1 cellular context compared by ENCODE assay signal in the genomic region with DNA sequence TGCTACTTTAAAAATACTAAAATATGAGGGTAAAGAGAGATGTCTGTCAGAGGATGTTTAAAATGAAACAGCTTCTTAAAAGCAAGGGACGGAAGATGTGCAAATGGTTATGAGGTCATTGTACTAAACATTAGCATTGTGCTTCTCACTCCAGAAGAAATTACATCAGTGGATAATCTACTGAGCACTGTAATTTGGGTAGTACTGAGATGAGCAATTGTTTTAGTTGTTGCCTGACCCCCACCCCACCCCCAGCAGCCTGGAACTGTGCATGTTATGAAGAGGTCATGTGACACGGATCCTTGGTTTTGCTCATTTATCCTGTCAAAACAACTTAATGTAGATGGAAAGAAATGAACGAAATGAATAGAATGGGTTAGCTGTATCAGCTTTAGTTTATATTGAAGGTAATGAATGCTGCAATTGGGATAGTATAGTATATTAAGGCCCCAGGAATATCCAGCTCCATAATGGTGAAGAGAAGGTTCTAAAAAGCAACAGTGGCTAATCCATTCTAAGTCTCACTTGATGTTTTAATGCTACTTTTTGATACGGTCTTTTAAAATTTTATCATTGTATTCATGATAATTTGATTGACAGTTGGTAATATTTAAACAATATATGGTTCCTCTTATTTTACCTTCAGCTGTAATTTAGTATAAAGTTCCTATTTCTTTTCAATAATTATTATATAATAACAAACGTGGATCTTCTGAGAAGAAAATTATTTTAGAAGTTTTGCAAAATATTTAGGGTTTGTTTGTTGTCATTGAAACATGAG.
A peak's percentile ranks its signal among the peaks of the same experiment; 100 is the strongest.
TF ChIP-seq lines count a peak whose summit lies in the region.

No MANE protein-coding gene starts in this region.

TF ChIP-seq in GM12878, 131 proteins besides CTCF, POLR2A, EP300 and RAD21 (continued from another document and continues in another):
- TF ChIP-seq, protein P1, sequence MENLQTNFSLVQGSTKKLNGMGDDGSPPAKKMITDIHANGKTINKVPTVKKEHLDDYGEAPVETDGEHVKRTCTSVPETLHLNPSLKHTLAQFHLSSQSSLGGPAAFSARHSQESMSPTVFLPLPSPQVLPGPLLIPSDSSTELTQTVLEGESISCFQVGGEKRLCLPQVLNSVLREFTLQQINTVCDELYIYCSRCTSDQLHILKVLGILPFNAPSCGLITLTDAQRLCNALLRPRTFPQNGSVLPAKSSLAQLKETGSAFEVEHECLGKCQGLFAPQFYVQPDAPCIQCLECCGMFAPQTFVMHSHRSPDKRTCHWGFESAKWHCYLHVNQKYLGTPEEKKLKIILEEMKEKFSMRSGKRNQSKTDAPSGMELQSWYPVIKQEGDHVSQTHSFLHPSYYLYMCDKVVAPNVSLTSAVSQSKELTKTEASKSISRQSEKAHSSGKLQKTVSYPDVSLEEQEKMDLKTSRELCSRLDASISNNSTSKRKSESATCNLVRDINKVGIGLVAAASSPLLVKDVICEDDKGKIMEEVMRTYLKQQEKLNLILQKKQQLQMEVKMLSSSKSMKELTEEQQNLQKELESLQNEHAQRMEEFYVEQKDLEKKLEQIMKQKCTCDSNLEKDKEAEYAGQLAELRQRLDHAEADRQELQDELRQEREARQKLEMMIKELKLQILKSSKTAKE (IDR thresholded peaks at IDR 0.05; ENCODE audit: low read depth, poor library complexity, severe bottlenecking), result peak; percentile 72
- TF ChIP-seq KLF5 (IDR thresholded peaks at IDR 0.05; ENCODE audit: partially characterized antibody), result no peak
- no peak for TF ChIP-seq SUZ12 (IDR thresholded peaks at IDR 0.05; ENCODE audit: unreplicated experiment)
- no peak for TF ChIP-seq ZNF274 (IDR thresholded peaks at IDR 0.05; ENCODE audit: insufficient read depth, insufficient read length)
- no peak for TF ChIP-seq MYC (IDR thresholded peaks at IDR 0.05; ENCODE audit: insufficient read depth, insufficient read length, insufficient replicate concordance, low read length, severe bottlenecking)
- no peak for TF ChIP-seq EZH2 (IDR thresholded peaks at IDR 0.05; ENCODE audit: borderline replicate concordance, control insufficient read depth, low read depth, low read length)
- TF ChIP-seq, protein P2, sequence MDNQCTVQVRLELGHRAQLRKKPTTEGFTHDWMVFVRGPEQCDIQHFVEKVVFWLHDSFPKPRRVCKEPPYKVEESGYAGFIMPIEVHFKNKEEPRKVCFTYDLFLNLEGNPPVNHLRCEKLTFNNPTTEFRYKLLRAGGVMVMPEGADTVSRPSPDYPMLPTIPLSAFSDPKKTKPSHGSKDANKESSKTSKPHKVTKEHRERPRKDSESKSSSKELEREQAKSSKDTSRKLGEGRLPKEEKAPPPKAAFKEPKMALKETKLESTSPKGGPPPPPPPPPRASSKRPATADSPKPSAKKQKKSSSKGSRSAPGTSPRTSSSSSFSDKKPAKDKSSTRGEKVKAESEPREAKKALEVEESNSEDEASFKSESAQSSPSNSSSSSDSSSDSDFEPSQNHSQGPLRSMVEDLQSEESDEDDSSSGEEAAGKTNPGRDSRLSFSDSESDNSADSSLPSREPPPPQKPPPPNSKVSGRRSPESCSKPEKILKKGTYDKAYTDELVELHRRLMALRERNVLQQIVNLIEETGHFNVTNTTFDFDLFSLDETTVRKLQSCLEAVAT (IDR thresholded peaks at IDR 0.05), result no peak
- no peak for TF ChIP-seq NFXL1 (IDR thresholded peaks at IDR 0.05; ENCODE audit: borderline replicate concordance)
- no peak for TF ChIP-seq GATAD2B (conservative IDR thresholded peaks at IDR 0.05; ENCODE audit: low read depth)
- TF ChIP-seq SP1 (IDR thresholded peaks at IDR 0.05; ENCODE audit: low read depth, low read length), result no peak
- no peak for TF ChIP-seq STAT1 (conservative IDR thresholded peaks at IDR 0.05)
- no peak for TF ChIP-seq POLR2AphosphoS2 (IDR thresholded peaks at IDR 0.05; ENCODE audit: low read depth, low read length)
- TF ChIP-seq SMAD1 (IDR thresholded peaks at IDR 0.05; ENCODE audit: low read depth, partially characterized antibody), result no peak
- TF ChIP-seq FOS (IDR thresholded peaks at IDR 0.05; ENCODE audit: borderline replicate concordance, extremely low read depth, insufficient read length), result no peak
- TF ChIP-seq ATF7 (IDR thresholded peaks at IDR 0.05; ENCODE audit: low read depth), result peak; percentile 90
- TF ChIP-seq ZSCAN29 (IDR thresholded peaks at IDR 0.05), result no peak
- TF ChIP-seq, protein P3, sequence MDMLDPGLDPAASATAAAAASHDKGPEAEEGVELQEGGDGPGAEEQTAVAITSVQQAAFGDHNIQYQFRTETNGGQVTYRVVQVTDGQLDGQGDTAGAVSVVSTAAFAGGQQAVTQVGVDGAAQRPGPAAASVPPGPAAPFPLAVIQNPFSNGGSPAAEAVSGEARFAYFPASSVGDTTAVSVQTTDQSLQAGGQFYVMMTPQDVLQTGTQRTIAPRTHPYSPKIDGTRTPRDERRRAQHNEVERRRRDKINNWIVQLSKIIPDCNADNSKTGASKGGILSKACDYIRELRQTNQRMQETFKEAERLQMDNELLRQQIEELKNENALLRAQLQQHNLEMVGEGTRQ (IDR thresholded peaks at IDR 0.05; ENCODE audit: borderline replicate concordance, low read depth, low read length), result no peak; the same call in 1 of the 2 replicates
- TF ChIP-seq, protein P4, sequence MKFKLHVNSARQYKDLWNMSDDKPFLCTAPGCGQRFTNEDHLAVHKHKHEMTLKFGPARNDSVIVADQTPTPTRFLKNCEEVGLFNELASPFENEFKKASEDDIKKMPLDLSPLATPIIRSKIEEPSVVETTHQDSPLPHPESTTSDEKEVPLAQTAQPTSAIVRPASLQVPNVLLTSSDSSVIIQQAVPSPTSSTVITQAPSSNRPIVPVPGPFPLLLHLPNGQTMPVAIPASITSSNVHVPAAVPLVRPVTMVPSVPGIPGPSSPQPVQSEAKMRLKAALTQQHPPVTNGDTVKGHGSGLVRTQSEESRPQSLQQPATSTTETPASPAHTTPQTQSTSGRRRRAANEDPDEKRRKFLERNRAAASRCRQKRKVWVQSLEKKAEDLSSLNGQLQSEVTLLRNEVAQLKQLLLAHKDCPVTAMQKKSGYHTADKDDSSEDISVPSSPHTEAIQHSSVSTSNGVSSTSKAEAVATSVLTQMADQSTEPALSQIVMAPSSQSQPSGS (IDR thresholded peaks at IDR 0.05; ENCODE audit: low read length), result peak; percentile 99
- no peak for TF ChIP-seq BMI1 (IDR thresholded peaks at IDR 0.05; ENCODE audit: borderline replicate concordance)
- TF ChIP-seq TCF7 (IDR thresholded peaks at IDR 0.05; ENCODE audit: borderline replicate concordance), result peak; percentile 61; the same call in 1 of the 2 replicates
- no peak for TF ChIP-seq ZNF207 (IDR thresholded peaks at IDR 0.05; ENCODE audit: borderline replicate concordance)
- no peak for TF ChIP-seq RB1 (IDR thresholded peaks at IDR 0.05; ENCODE audit: borderline replicate concordance)
- TF ChIP-seq, protein P5, sequence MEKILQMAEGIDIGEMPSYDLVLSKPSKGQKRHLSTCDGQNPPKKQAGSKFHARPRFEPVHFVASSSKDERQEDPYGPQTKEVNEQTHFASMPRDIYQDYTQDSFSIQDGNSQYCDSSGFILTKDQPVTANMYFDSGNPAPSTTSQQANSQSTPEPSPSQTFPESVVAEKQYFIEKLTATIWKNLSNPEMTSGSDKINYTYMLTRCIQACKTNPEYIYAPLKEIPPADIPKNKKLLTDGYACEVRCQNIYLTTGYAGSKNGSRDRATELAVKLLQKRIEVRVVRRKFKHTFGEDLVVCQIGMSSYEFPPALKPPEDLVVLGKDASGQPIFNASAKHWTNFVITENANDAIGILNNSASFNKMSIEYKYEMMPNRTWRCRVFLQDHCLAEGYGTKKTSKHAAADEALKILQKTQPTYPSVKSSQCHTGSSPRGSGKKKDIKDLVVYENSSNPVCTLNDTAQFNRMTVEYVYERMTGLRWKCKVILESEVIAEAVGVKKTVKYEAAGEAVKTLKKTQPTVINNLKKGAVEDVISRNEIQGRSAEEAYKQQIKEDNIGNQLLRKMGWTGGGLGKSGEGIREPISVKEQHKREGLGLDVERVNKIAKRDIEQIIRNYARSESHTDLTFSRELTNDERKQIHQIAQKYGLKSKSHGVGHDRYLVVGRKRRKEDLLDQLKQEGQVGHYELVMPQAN (conservative IDR thresholded peaks at IDR 0.05), result no peak
- no peak for TF ChIP-seq WRNIP1 (IDR thresholded peaks at IDR 0.05; ENCODE audit: borderline replicate concordance, low read depth, low read length)
- TF ChIP-seq ZBED1 (IDR thresholded peaks at IDR 0.05; ENCODE audit: borderline replicate concordance), result peak; percentile 71
- TF ChIP-seq HDAC2 (IDR thresholded peaks at IDR 0.05), result no peak
- TF ChIP-seq, protein P6, sequence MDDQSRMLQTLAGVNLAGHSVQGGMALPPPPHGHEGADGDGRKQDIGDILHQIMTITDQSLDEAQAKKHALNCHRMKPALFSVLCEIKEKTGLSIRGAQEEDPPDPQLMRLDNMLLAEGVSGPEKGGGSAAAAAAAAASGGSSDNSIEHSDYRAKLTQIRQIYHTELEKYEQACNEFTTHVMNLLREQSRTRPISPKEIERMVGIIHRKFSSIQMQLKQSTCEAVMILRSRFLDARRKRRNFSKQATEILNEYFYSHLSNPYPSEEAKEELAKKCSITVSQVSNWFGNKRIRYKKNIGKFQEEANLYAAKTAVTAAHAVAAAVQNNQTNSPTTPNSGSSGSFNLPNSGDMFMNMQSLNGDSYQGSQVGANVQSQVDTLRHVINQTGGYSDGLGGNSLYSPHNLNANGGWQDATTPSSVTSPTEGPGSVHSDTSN (IDR thresholded peaks at IDR 0.05; ENCODE audit: insufficient replicate concordance, low read depth, low read length), result no peak
- no peak for TF ChIP-seq SREBF2 (IDR thresholded peaks at IDR 0.05; ENCODE audit: low read length)
- peak; percentile 77 for TF ChIP-seq GABPA (IDR thresholded peaks at IDR 0.05; ENCODE audit: low read depth)
- no peak for TF ChIP-seq RBBP5 (conservative IDR thresholded peaks at IDR 0.05)
- no peak for TF ChIP-seq CBX3 (IDR thresholded peaks at IDR 0.05; ENCODE audit: borderline replicate concordance, low read depth)
- peak; percentile 86 for TF ChIP-seq DPF2 (IDR thresholded peaks at IDR 0.05)
- TF ChIP-seq IRF4 (IDR thresholded peaks at IDR 0.05; ENCODE audit: low read depth, low read length), result peak; percentile 98
- no peak for TF ChIP-seq MEF2B (IDR thresholded peaks at IDR 0.05; ENCODE audit: partially characterized antibody, poor library complexity, severe bottlenecking)
- TF ChIP-seq HCFC1 (IDR thresholded peaks at IDR 0.05; ENCODE audit: low read length), result no peak
- TF ChIP-seq HDAC6 (IDR thresholded peaks at IDR 0.05; ENCODE audit: unreplicated experiment), result no peak
- TF ChIP-seq FOXK2 (IDR thresholded peaks at IDR 0.05), result no peak
- TF ChIP-seq CBX5 (IDR thresholded peaks at IDR 0.05; ENCODE audit: low read depth), result no peak
- TF ChIP-seq RUNX3 (IDR thresholded peaks at IDR 0.05; ENCODE audit: low read length), result peak; percentile 75
- no peak for TF ChIP-seq LARP7 (IDR thresholded peaks at IDR 0.05)
- TF ChIP-seq, protein P7, sequence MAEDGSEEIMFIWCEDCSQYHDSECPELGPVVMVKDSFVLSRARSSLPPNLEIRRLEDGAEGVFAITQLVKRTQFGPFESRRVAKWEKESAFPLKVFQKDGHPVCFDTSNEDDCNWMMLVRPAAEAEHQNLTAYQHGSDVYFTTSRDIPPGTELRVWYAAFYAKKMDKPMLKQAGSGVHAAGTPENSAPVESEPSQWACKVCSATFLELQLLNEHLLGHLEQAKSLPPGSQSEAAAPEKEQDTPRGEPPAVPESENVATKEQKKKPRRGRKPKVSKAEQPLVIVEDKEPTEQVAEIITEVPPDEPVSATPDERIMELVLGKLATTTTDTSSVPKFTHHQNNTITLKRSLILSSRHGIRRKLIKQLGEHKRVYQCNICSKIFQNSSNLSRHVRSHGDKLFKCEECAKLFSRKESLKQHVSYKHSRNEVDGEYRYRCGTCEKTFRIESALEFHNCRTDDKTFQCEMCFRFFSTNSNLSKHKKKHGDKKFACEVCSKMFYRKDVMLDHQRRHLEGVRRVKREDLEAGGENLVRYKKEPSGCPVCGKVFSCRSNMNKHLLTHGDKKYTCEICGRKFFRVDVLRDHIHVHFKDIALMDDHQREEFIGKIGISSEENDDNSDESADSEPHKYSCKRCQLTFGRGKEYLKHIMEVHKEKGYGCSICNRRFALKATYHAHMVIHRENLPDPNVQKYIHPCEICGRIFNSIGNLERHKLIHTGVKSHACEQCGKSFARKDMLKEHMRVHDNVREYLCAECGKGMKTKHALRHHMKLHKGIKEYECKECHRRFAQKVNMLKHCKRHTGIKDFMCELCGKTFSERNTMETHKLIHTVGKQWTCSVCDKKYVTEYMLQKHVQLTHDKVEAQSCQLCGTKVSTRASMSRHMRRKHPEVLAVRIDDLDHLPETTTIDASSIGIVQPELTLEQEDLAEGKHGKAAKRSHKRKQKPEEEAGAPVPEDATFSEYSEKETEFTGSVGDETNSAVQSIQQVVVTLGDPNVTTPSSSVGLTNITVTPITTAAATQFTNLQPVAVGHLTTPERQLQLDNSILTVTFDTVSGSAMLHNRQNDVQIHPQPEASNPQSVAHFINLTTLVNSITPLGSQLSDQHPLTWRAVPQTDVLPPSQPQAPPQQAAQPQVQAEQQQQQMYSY (CRISPR knock-in tag; IDR thresholded peaks at IDR 0.05), result no peak
- TF ChIP-seq CEBPB (IDR thresholded peaks at IDR 0.05; ENCODE audit: borderline replicate concordance in 1 of 2, low read depth in 2 of 2, low read length in 2 of 2), result peak in 1 of 2 experiments; percentile 84; a peak in 2 of 4 replicates
- no peak for TF ChIP-seq SMARCA5 (IDR thresholded peaks at IDR 0.05)
- TF ChIP-seq, protein P8, sequence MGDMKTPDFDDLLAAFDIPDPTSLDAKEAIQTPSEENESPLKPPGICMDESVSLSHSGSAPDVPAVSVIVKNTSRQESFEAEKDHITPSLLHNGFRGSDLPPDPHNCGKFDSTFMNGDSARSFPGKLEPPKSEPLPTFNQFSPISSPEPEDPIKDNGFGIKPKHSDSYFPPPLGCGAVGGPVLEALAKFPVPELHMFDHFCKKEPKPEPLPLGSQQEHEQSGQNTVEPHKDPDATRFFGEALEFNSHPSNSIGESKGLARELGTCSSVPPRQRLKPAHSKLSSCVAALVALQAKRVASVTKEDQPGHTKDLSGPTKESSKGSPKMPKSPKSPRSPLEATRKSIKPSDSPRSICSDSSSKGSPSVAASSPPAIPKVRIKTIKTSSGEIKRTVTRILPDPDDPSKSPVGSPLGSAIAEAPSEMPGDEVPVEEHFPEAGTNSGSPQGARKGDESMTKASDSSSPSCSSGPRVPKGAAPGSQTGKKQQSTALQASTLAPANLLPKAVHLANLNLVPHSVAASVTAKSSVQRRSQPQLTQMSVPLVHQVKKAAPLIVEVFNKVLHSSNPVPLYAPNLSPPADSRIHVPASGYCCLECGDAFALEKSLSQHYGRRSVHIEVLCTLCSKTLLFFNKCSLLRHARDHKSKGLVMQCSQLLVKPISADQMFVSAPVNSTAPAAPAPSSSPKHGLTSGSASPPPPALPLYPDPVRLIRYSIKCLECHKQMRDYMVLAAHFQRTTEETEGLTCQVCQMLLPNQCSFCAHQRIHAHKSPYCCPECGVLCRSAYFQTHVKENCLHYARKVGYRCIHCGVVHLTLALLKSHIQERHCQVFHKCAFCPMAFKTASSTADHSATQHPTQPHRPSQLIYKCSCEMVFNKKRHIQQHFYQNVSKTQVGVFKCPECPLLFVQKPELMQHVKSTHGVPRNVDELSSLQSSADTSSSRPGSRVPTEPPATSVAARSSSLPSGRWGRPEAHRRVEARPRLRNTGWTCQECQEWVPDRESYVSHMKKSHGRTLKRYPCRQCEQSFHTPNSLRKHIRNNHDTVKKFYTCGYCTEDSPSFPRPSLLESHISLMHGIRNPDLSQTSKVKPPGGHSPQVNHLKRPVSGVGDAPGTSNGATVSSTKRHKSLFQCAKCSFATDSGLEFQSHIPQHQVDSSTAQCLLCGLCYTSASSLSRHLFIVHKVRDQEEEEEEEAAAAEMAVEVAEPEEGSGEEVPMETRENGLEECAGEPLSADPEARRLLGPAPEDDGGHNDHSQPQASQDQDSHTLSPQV (IDR thresholded peaks at IDR 0.05), result no peak
- no peak for TF ChIP-seq RELA (IDR thresholded peaks at IDR 0.05; ENCODE audit: borderline replicate concordance, partially characterized antibody)
- TF ChIP-seq SIX5 (IDR thresholded peaks at IDR 0.05; ENCODE audit: low read depth, low read length, severe bottlenecking), result no peak
